9 cellular contexts compared by ENCODE assay signal in genomic region chr5:179817071-179817840, GRCh38. TPM values are rescaled to one million over a fixed set of nuclear protein-coding genes. Genes with fewer than 3 reads are reported as not detected.
DNase-seq lines count a peak whose midpoint lies in the region; ATAC-seq and TF ChIP-seq lines count a peak whose summit lies in the region.
"Had no signal": no experiment of that assay in that cellular context is flagged by ENCODE, and none has a peak within 500 bp of the region (broad histone marks: within the 10 kb centered on the region; RNA-seq: fewer than 3 reads in every experiment).

No MANE protein-coding gene starts in this region.

- H3K27ac ChIP-seq in HCT116 (ENCODE audit: low read depth, low read length) (peak overlapping the region; percentile 99), breast epithelium (peak overlapping the region; percentile 82 to 100), left lung (no peak overlapping the region), stomach smooth muscle (ENCODE audit: low read length) (no peak overlapping the region), Karpas-422 (ENCODE audit: low read length) (no peak overlapping the region)

- POLR2A ChIA-PET in HCT116 (lab: Charles Lee): interaction anchor here (0.7 to 0.9 kb wide), 2 partner anchors 193 to 667 kb away, joined by 3 read pairs; partner anchors contain the start of gene HNRNPH1

- H3K9me3 ChIP-seq in HCT116 (ENCODE audit: control insufficient read depth in 1 of 2, insufficient read depth in 1 of 2, low read depth in 1 of 2, low read length in 2 of 2) (no peaks in the 10 kb centered on the region), breast epithelium (no peaks in the 10 kb centered on the region), left lung (no peaks in the 10 kb centered on the region), stomach smooth muscle (ENCODE audit: control insufficient read depth in 2 of 2, low read length in 2 of 2) (no peaks in the 10 kb centered on the region), Karpas-422 (ENCODE audit: low read length) (no peaks in the 10 kb centered on the region)

- peaks cover 15% of the 10 kb centered on the region for H3K79me2 ChIP-seq in HCT116 (ENCODE audit: insufficient read depth, low read length)
- H3K79me2 ChIP-seq in Karpas-422 (ENCODE audit: low read length): peaks cover 14% of the 10 kb centered on the region

- CTCF ChIA-PET in HCT116 (lab: Charles Lee): no interaction called here

- H3K4me1 ChIP-seq in HCT116 (ENCODE audit: control insufficient read depth in 1 of 2, insufficient read depth in 2 of 2, low read length in 2 of 2) (peaks cover 34 to 44% of the 10 kb centered on the region in 2 experiments), breast epithelium (peaks cover 16 to 19% of the 10 kb centered on the region in 2 donors), left lung (peaks cover 25 to 48% of the 10 kb centered on the region in 2 donors), stomach smooth muscle (ENCODE audit: control insufficient read depth, insufficient read depth, low read length) (peaks cover 49% of the 10 kb centered on the region), Karpas-422 (ENCODE audit: low read length) (peaks cover 34% of the 10 kb centered on the region)

- H2AFZ ChIP-seq in HCT116 (ENCODE audit: low read depth, low read length, poor library complexity, severe bottlenecking) (no peak overlapping the region), Karpas-422 (ENCODE audit: low read length) (no peak overlapping the region)

- H3K4me2 ChIP-seq in HCT116 (ENCODE audit: low read length) (no peak overlapping the region), Karpas-422 (ENCODE audit: low read depth, low read length, poor library complexity, severe bottlenecking) (no peak overlapping the region)

- TF ChIP-seq CTCF in HCT116 (IDR thresholded peaks at IDR 0.05 in 2 of 3, conservative IDR thresholded peaks at IDR 0.05 in 1 of 3; ENCODE audit: borderline replicate concordance in 1 of 3, insufficient read depth in 1 of 3, low read depth in 2 of 3, low read length in 2 of 3) (no peak), breast epithelium (IDR thresholded peaks at IDR 0.05) (no peak), left lung (IDR thresholded peaks at IDR 0.05) (no peak)

- ATAC-seq in HCT116 (no peak), left lung (no peak), HG03025 (IDR thresholded peaks at IDR 0.05; ENCODE audit: low FRiP score, unreplicated experiment) (no peak)

- RAD21 ChIA-PET in HCT116 (lab: Charles Lee; ENCODE audit: low non-redundant PET in 1 of 2, low total read pairs in 2 of 2, uncharacterized antibody in 2 of 2, unreplicated experiment in 2 of 2): interaction anchor here in 1 of 2 experiments (0.6 kb wide), 1 partner anchor 15 kb away, joined by 3 read pairs; no protein-coding TSS in a partner anchor

- no TSS peak for BruUV-seq in HCT116 (replicated peaks; lab: Mats Ljungman, UMichigan)

- H3K9ac ChIP-seq in HCT116 (ENCODE audit: low read length) (no peak overlapping the region), stomach smooth muscle (ENCODE audit: low read length in 2 of 2) (peak overlapping the region; percentile 13 to 45), Karpas-422 (ENCODE audit: low read length) (no peak overlapping the region)

- intact Hi-C loops in HCT116 (cut with micrococcal nuclease) (no loop called here), breast epithelium (cut with DNase I; ENCODE audit: low total_unique reads) (no loop called here), left lung (cut with DNase I) (no loop called here), posterior vena cava (cut with DNase I) (no loop called here)

- H3K4me3 ChIP-seq in HCT116 (replicated peaks in 1 of 2; ENCODE audit: low read depth in 1 of 2, low read length in 2 of 2) (no peak overlapping the region), breast epithelium (peak overlapping the region; percentile 49 to 83 (median 62)), left lung (peak overlapping the region; percentile 38 to 43), stomach smooth muscle (ENCODE audit: low read length in 2 of 2) (peak overlapping the region; percentile 55 to 69), Karpas-422 (ENCODE audit: low read length) (no peak overlapping the region)

- H3K27me3 ChIP-seq in HCT116 (ENCODE audit: insufficient read depth, low read length) (no peaks in the 10 kb centered on the region), breast epithelium (no peaks in the 10 kb centered on the region), left lung (no peaks in the 10 kb centered on the region), stomach smooth muscle (ENCODE audit: control insufficient read depth in 1 of 2, insufficient read depth in 2 of 2, low read length in 2 of 2) (no peaks in the 10 kb centered on the region), Karpas-422 (ENCODE audit: low read length) (no peaks in the 10 kb centered on the region)

- H3K9me2 ChIP-seq in HCT116 (ENCODE audit: insufficient read depth) (no peaks in the 10 kb centered on the region), Karpas-422 (replicated peaks; ENCODE audit: insufficient read depth, low read length) (no peaks in the 10 kb centered on the region)

- H3K36me3 ChIP-seq in HCT116 (ENCODE audit: control insufficient read depth in 1 of 2, insufficient read depth in 2 of 2, low read length in 2 of 2): peaks cover 15 to 25% of the 10 kb centered on the region in 2 experiments; a peak in 3 of 4 replicates
- H3K36me3 ChIP-seq in breast epithelium: no peaks in the 10 kb centered on the region
- peaks cover 0 to 25% of the 10 kb centered on the region in 2 donors for H3K36me3 ChIP-seq in left lung
- H3K36me3 ChIP-seq in stomach smooth muscle (ENCODE audit: control insufficient read depth in 2 of 2, insufficient read depth in 2 of 2, low read length in 2 of 2): peaks cover 2 to 3% of the 10 kb centered on the region in 2 donors
- no peaks in the 10 kb centered on the region for H3K36me3 ChIP-seq in Karpas-422 (ENCODE audit: insufficient read depth, low read length)

- H4K20me1 ChIP-seq in HCT116 (ENCODE audit: insufficient read depth) (peaks cover 5% of the 10 kb centered on the region; the same call in 1 of the 2 replicates), Karpas-422 (ENCODE audit: insufficient read depth, low read depth, low read length) (peaks cover 10% of the 10 kb centered on the region)

- TF ChIP-seq POLR2A in HCT116 (IDR thresholded peaks at IDR 0.05; ENCODE audit: borderline replicate concordance, extremely low read depth, insufficient read depth, insufficient read length) (no peak), breast epithelium (IDR thresholded peaks at IDR 0.05) (no peak)

- DNase-seq in HCT116 (ENCODE audit: low read depth, low spot score) (no peak), breast epithelium (ENCODE audit: low spot score in 2 of 2) (no peak), left lung (peak; percentile 55 to 90), Karpas-422 (no peak), posterior vena cava (ENCODE audit: low spot score) (no peak)
- DNase-seq: NCI-H2107, occipital lobe had no signal

- TF ChIP-seq RAD21 in HCT116 (IDR thresholded peaks at IDR 0.05; ENCODE audit: low read depth): no peak

TF ChIP-seq in HCT116, 20 proteins besides CTCF, POLR2A, EP300 and RAD21:
- no peak for TF ChIP-seq JUND (IDR thresholded peaks at IDR 0.05)
- TF ChIP-seq EZH2phosphoT487 (IDR thresholded peaks at IDR 0.05; ENCODE audit: borderline replicate concordance): no peak
- no peak for TF ChIP-seq ZFX (IDR thresholded peaks at IDR 0.05)

RNA-seq across cellular contexts. Expression of gene SQSTM1, which starts 3.4 kb away (rescaled TPM):
- total RNA-seq in HCT116 (2021; ENCODE audit: unreplicated experiment) (299 TPM), breast epithelium (100 to 1,000 TPM; 407 to 695 (median 462) TPM), left lung (100 to 1,000 TPM; 505 to 637 TPM), posterior vena cava (100 to 1,000 TPM; 245 to 333 TPM)
- polyA plus RNA-seq in HCT116 (2012): 298 and 317 TPM in 2 replicates
- 100.0 and 123 TPM in 2 replicates for total RNA-seq in Karpas-422 (2014; rRNA removed; shearing (Covaris generic); ENCODE audit: low replicate concordance)

RNA-seq across cellular contexts. Expression of gene MGAT4B, which starts 10.6 kb away (rescaled TPM):
- total RNA-seq in HCT116 (2021; ENCODE audit: unreplicated experiment) (148 TPM), breast epithelium (10 to 100 TPM; 43.0 to 73.7 (median 54.6) TPM), left lung (100 to 1,000 TPM; 142 to 191 TPM), posterior vena cava (10 to 100 TPM; 54.6 to 62.8 TPM)
- 85.4 and 95.3 TPM in 2 replicates for polyA plus RNA-seq in HCT116 (2012)
- 36.9 and 47.1 TPM in 2 replicates for total RNA-seq in Karpas-422 (2014; rRNA removed; shearing (Covaris generic); ENCODE audit: low replicate concordance)

RNA-seq across cellular contexts. Expression of gene LTC4S, which starts 23.5 kb away (rescaled TPM):
- total RNA-seq in HCT116 (2021; ENCODE audit: unreplicated experiment) (5.0 TPM), breast epithelium (1 to 10 TPM; 3.8 to 8.8 (median 6.7) TPM), left lung (10 to 100 TPM; 16.4 to 19.6 TPM), posterior vena cava (10 to 100 TPM; 19.7 to 20.3 TPM)
- polyA plus RNA-seq in HCT116 (2012): 0.85 and 1.5 TPM in 2 replicates
- total RNA-seq in Karpas-422 (2014; rRNA removed; shearing (Covaris generic); ENCODE audit: low replicate concordance): 2.3 TPM in 1 of 2 replicates, not detected in the other

RNA-seq across cellular contexts. Expression of gene MRNIP, which starts 41.4 kb away (rescaled TPM):
- 36.2 TPM for total RNA-seq in HCT116 (2021; ENCODE audit: unreplicated experiment)
- polyA plus RNA-seq in HCT116 (2012): 20.9 and 21.7 TPM in 2 replicates
- 10 to 100 TPM; 32.3 to 67.2 (median 48.8) TPM for total RNA-seq in breast epithelium
- total RNA-seq in left lung: 10 to 100 TPM; 16.9 to 18.2 TPM
- 33.6 and 55.7 TPM in 2 replicates for total RNA-seq in Karpas-422 (2014; rRNA removed; shearing (Covaris generic); ENCODE audit: low replicate concordance)
- 10 to 100 TPM; 17.3 to 20.1 TPM for total RNA-seq in posterior vena cava

Comparison
In these comparisons a context has a peak if more than half of its experiments do, and no peak if none do; other contexts are left out.
1. DNase-seq: peak in left lung (2 of 2); none in HCT116 (single experiment), breast epithelium (0 of 2), Karpas-422 (single experiment) and posterior vena cava (single experiment).
2. H3K27ac ChIP-seq: peak in HCT116 (single experiment) and breast epithelium (2 of 2); none in left lung (0 of 2), stomach smooth muscle (single experiment) and Karpas-422 (single experiment).
3. H3K4me3 ChIP-seq: peak in breast epithelium (3 of 3), left lung (2 of 2) and stomach smooth muscle (2 of 2); none in HCT116 (0 of 2) and Karpas-422 (single experiment).
4. H3K9ac ChIP-seq: peak in stomach smooth muscle (2 of 2); none in HCT116 (single experiment) and Karpas-422 (single experiment).